In genomic region chr5:69527128-69527745, GRCh38 we compare ENCODE assay signal across 17 cellular contexts.
"Had no signal": no experiment of that assay in that cellular context is flagged by ENCODE, and none has a peak within 500 bp of the region (broad histone marks: within the 10 kb centered on the region; RNA-seq: fewer than 3 reads in every experiment).

No MANE protein-coding gene starts in this region.

- H3K9me3 ChIP-seq: adrenal gland, testis, uterus had no signal

- H3K36me3 ChIP-seq: adrenal gland, uterus had no signal

- H3K4me3 ChIP-seq: adrenal gland, testis, uterus had no signal

- H3K4me1 Mint-ChIP-seq: activated CD4-positive, alpha-beta T cell treated with anti-CD3 and anti-CD28 coated beads, Interleukin-2, amount 10 ng/mL, durations not matched to agents 7 days and 5 days; activated T-helper 17 cell treated with anti-CD3 and anti-CD28 coated beads, Interleukin-2, amount 50 U/mL, for 72 hours had no signal

- H3K27me3 ChIP-seq: adrenal gland, testis, uterus had no signal

- H3K27me3 Mint-ChIP-seq: dendritic cell treated with granulocyte-macrophage colony-stimulating factor and Interleukin-4, amounts not matched to agents 40 ng/mL and 50 ng/mL, for 4 days had no signal

- DNase-seq: activated CD4-positive, alpha-beta T cell treated with anti-CD3 and anti-CD28 coated beads, Interleukin-2, amount 10 ng/mL, durations not matched to agents 7 days and 5 days; activated CD4-positive, CD25-positive, alpha-beta regulatory T cell; activated CD8-positive, alpha-beta memory T cell treated with anti-CD3 and anti-CD28 coated beads for 24 hours; activated naive CD4-positive, alpha-beta T cell treated with anti-CD3 and anti-CD28 coated beads for 36 hours; adrenal gland; effector memory CD8-positive, alpha-beta T cell; hypothalamus; left cardiac atrium; mesenchymal stem cell; stimulated activated CD4-positive, alpha-beta T cell treated with anti-CD3 and anti-CD28 coated beads, Interleukin-15, amount 100 ng/mL, for 24 hours; stimulated activated CD4-positive, alpha-beta T cell treated with anti-CD3 and anti-CD28 coated beads, Interleukin-4, amount 100 ng/mL, for 24 hours; testis; uterus had no signal

- ATAC-seq: activated T-helper 17 cell treated with anti-CD3 and anti-CD28 coated beads, Interleukin-2, amount 50 U/mL, for 72 hours; effector memory CD8-positive, alpha-beta T cell; left cardiac atrium had no signal

- H3K36me3 Mint-ChIP-seq: brain had no signal

- H3K4me3 Mint-ChIP-seq: activated CD4-positive, alpha-beta T cell treated with anti-CD3 and anti-CD28 coated beads, Interleukin-2, amount 10 ng/mL, durations not matched to agents 7 days and 5 days; activated naive CD4-positive, alpha-beta T cell treated with anti-CD3 and anti-CD28 coated beads for 36 hours; activated T-helper 17 cell treated with anti-CD3 and anti-CD28 coated beads, Interleukin-2, amount 50 U/mL, for 72 hours; brain; dendritic cell treated with granulocyte-macrophage colony-stimulating factor and Interleukin-4, amounts not matched to agents 40 ng/mL and 50 ng/mL, for 4 days; effector memory CD8-positive, alpha-beta T cell; stimulated activated naive CD8-positive, alpha-beta T cell treated with anti-CD3 and anti-CD28 coated beads, Interleukin-15, Interleukin-2, amounts not matched to agents 100 ng/mL and 50 ng/mL, for 24 hours had no signal

- H3K4me1 ChIP-seq: adrenal gland, testis, uterus had no signal

- H3K27ac ChIP-seq: adrenal gland, testis, uterus had no signal

- H3K27ac Mint-ChIP-seq: activated CD4-positive, alpha-beta T cell treated with anti-CD3 and anti-CD28 coated beads, Interleukin-2, amount 10 ng/mL, durations not matched to agents 7 days and 5 days; activated naive CD4-positive, alpha-beta T cell treated with anti-CD3 and anti-CD28 coated beads for 36 hours; activated T-helper 17 cell treated with anti-CD3 and anti-CD28 coated beads, Interleukin-2, amount 50 U/mL, for 72 hours; dendritic cell treated with granulocyte-macrophage colony-stimulating factor and Interleukin-4, amounts not matched to agents 40 ng/mL and 50 ng/mL, for 4 days; effector memory CD8-positive, alpha-beta T cell; stimulated activated naive CD8-positive, alpha-beta T cell treated with anti-CD3 and anti-CD28 coated beads, Interleukin-15, Interleukin-2, amounts not matched to agents 100 ng/mL and 50 ng/mL, for 24 hours had no signal
